1 cellular context compared by ENCODE assay signal in genomic region chr11:48055292-48056132, GRCh38.
TF ChIP-seq lines count a peak whose summit lies in the region.

No MANE protein-coding gene starts in this region.

TF ChIP-seq in GM12878, 131 proteins besides CTCF, POLR2A, EP300 and RAD21 (continued from another document and continues in another):
- TF ChIP-seq ZNF217 (IDR thresholded peaks at IDR 0.05): no peak
- no peak for TF ChIP-seq SKIL (IDR thresholded peaks at IDR 0.05; ENCODE audit: low read depth, poor library complexity, severe bottlenecking)
- no peak for TF ChIP-seq IRF3 (IDR thresholded peaks at IDR 0.05)
- no peak for TF ChIP-seq DPF2 (IDR thresholded peaks at IDR 0.05)
- no peak for TF ChIP-seq ZNF622 (IDR thresholded peaks at IDR 0.05)
- peak; percentile 51; the same call in 1 of the 2 replicates for TF ChIP-seq BCL11A (IDR thresholded peaks at IDR 0.05; ENCODE audit: low read depth, low read length)
- no peak for TF ChIP-seq TCF7 (IDR thresholded peaks at IDR 0.05; ENCODE audit: borderline replicate concordance)
- TF ChIP-seq CBFB (IDR thresholded peaks at IDR 0.05; ENCODE audit: low read depth): peak; percentile 46; the same call in 1 of the 2 replicates
- TF ChIP-seq CHD2 (IDR thresholded peaks at IDR 0.05; ENCODE audit: borderline replicate concordance, low read depth, low read length): no peak
- no peak for TF ChIP-seq PML (IDR thresholded peaks at IDR 0.05; ENCODE audit: low read length)
- TF ChIP-seq ZBTB11 (CRISPR knock-in tag; IDR thresholded peaks at IDR 0.05): no peak
- TF ChIP-seq IKZF2 (IDR thresholded peaks at IDR 0.05): peak; percentile 60 to 65
- TF ChIP-seq CHD1 (IDR thresholded peaks at IDR 0.05; ENCODE audit: low read depth, low read length): no peak
- TF ChIP-seq SREBF1 (IDR thresholded peaks at IDR 0.05; ENCODE audit: low read length): no peak
- TF ChIP-seq HCFC1 (IDR thresholded peaks at IDR 0.05; ENCODE audit: low read length): no peak
- no peak for TF ChIP-seq KDM1A (IDR thresholded peaks at IDR 0.05; ENCODE audit: borderline replicate concordance)
- no peak for TF ChIP-seq EZH2 (IDR thresholded peaks at IDR 0.05; ENCODE audit: borderline replicate concordance, control insufficient read depth, low read depth, low read length)
- no peak for TF ChIP-seq BACH1 (IDR thresholded peaks at IDR 0.05; ENCODE audit: borderline replicate concordance)
- TF ChIP-seq ZBTB40 (IDR thresholded peaks at IDR 0.05; ENCODE audit: borderline replicate concordance): no peak
- TF ChIP-seq SREBF2 (IDR thresholded peaks at IDR 0.05; ENCODE audit: low read length): no peak
- TF ChIP-seq GATAD2B (conservative IDR thresholded peaks at IDR 0.05; ENCODE audit: low read depth): no peak
- TF ChIP-seq BRCA1 (IDR thresholded peaks at IDR 0.05; ENCODE audit: low read depth, low read length): no peak
- no peak for TF ChIP-seq MTA2 (IDR thresholded peaks at IDR 0.05; ENCODE audit: low read depth)
- TF ChIP-seq TARDBP (IDR thresholded peaks at IDR 0.05; ENCODE audit: borderline replicate concordance): no peak
- no peak for TF ChIP-seq ESRRA (IDR thresholded peaks at IDR 0.05; ENCODE audit: low read length)
- TF ChIP-seq RELA (IDR thresholded peaks at IDR 0.05; ENCODE audit: borderline replicate concordance, partially characterized antibody): no peak
- no peak for TF ChIP-seq ATF7 (IDR thresholded peaks at IDR 0.05; ENCODE audit: low read depth)
- TF ChIP-seq CEBPZ (IDR thresholded peaks at IDR 0.05; ENCODE audit: low read depth, low read length): no peak
- TF ChIP-seq YY1 (IDR thresholded peaks at IDR 0.05; ENCODE audit: low read depth, low read length): no peak
- no peak for TF ChIP-seq ZNF207 (IDR thresholded peaks at IDR 0.05; ENCODE audit: borderline replicate concordance)
- no peak for TF ChIP-seq JUNB (IDR thresholded peaks at IDR 0.05)
- no peak for TF ChIP-seq TAF1 (IDR thresholded peaks at IDR 0.05; ENCODE audit: borderline replicate concordance, low read depth, low read length)
- TF ChIP-seq SRF (IDR thresholded peaks at IDR 0.05; ENCODE audit: low read depth in 2 of 2, low read length in 2 of 2): no peak
- no peak for TF ChIP-seq REST (IDR thresholded peaks at IDR 0.05; ENCODE audit: low read depth, low read length)
- no peak for TF ChIP-seq PRDM15 (CRISPR knock-in tag; IDR thresholded peaks at IDR 0.05)
- no peak for TF ChIP-seq RELB (IDR thresholded peaks at IDR 0.05; ENCODE audit: low read depth)
